Comparison of ENCODE assay signal across 8 cellular contexts in the genomic region with DNA sequence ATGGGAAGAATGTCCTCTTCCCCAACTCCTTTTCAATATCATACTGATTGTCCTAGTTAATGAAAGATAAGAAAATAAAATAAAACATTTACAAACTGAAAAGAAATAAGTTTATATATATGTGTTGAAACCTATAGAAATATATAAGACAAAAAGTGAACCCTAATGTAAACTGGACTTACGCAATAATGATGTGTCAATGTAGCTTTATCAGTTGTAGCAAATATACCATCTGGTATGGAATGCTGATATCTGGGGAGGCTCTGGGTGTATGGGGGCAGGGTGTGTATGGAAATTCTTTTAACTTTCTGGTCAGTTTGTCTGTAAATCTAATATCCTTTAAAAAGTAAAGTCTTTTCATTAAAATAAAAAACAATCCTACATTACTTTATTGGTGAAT.
"Had no signal": no experiment of that assay in that cellular context is flagged by ENCODE, and none has a peak within 500 bp of the region (broad histone marks: within the 10 kb centered on the region; RNA-seq: fewer than 3 reads in every experiment).

No MANE protein-coding gene starts in this region.

- FAIRE-seq: HTR-8/SVneo, K562 had no signal

- DNase-seq: GM23248, H7, HFFc6, KG1 had no signal

- H3K27ac Mint-ChIP-seq: HFFc6 had no signal

- H3K36me3 ChIP-seq: HAP-1 had no signal

- H2AFZ ChIP-seq: GM23248 had no signal

- H3K4me3 Mint-ChIP-seq: HFFc6 had no signal

- ATAC-seq: HCT116, K562 had no signal

- H3K4me3 ChIP-seq: GM23248, HAP-1, K562 had no signal

- H3K9ac ChIP-seq: GM23248 had no signal

- H3K27ac ChIP-seq: GM23248 had no signal

- H3K9me3 ChIP-seq: HAP-1 had no signal
